Comparison of ENCODE assay signal across 8 cellular contexts in the genomic region with DNA sequence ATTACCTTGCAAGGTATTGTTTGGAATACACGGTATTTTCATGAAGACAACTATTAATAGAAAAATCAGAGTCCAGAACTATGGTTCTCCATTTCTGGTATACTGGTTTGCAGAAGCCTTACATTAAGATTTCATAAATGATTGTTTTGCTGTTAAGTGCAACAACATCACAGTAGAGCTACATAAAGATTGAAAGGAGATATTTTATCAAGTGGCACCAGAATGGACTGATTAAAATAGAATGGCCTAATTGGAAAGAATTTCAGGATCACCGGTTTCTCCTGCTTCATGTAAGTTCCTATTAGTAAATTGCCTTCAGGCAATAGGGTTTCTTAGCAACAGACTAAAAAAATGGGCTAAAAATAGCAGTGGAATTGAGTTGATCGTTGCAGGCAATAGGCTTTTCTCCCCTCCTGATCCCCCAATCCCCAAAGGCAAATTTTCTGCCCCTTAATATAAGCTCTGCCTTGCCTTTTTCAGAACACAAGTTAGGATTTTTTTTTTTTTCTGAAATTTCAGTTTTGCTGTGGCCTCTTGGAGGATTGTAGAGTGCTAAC. TPM values are rescaled to one million over a fixed set of nuclear protein-coding genes. Genes with fewer than 3 reads are reported as not detected.
DNase-seq lines count a peak whose midpoint lies in the region; ATAC-seq and TF ChIP-seq lines count a peak whose summit lies in the region.

No MANE protein-coding gene starts in this region.

- DNase-seq in Daoy (ENCODE audit: low read depth) (peak; percentile 18), MV-4-11 (lab: John Stamatoyannopoulos, UW) (peak; percentile 14), foreskin keratinocyte (peak; percentile 22 to 70), gastrocnemius medialis (no peak), globus pallidus (ENCODE audit: low spot score) (no peak), DMS153 treated with DMSO at 0.1 percent for 48 hours (lab: John Stamatoyannopoulos, UW; ENCODE audit: unreplicated experiment) (no peak), HPDE6-E6E7 (ENCODE audit: extremely low spot score) (no peak)

- H3K36me3 ChIP-seq in gastrocnemius medialis, result no peaks in the 10 kb centered on the region

- H3K27ac ChIP-seq in foreskin keratinocyte (peak overlapping the region; percentile 85), gastrocnemius medialis (peak overlapping the region; percentile 84 to 99 (median 97))

- ATAC-seq in foreskin keratinocyte (no peak), gastrocnemius medialis (no peak)

- intact Hi-C loops in gastrocnemius medialis (cut with DNase I; ENCODE audit: low total_unique reads), result loop anchor here (5.0 kb wide), 2 partner anchors 305 to 585 kb away; a partner anchor contains a TSS

- H3K4me3 ChIP-seq in WI38 (ENCODE audit: low read depth, low read length) (peak overlapping the region; percentile 70), gastrocnemius medialis (peak overlapping the region; percentile 84 to 96 (median 92))

- TF ChIP-seq POLR2A in gastrocnemius medialis (IDR thresholded peaks at IDR 0.05), result no peak

- H3K27me3 ChIP-seq in foreskin keratinocyte (no peaks in the 10 kb centered on the region), gastrocnemius medialis (no peaks in the 10 kb centered on the region)

- no peak for TF ChIP-seq CTCF in WI38 (IDR thresholded peaks at IDR 0.05; ENCODE audit: low read depth, low read length)
- TF ChIP-seq CTCF in foreskin keratinocyte (conservative IDR thresholded peaks at IDR 0.05), result no peak
- TF ChIP-seq CTCF in gastrocnemius medialis (IDR thresholded peaks at IDR 0.05 in 4 of 5, conservative IDR thresholded peaks at IDR 0.05 in 1 of 5), result no peak

- H3K9me3 ChIP-seq in gastrocnemius medialis, result no peaks in the 10 kb centered on the region

- in situ Hi-C loops in gastrocnemius medialis (cut with MboI; ENCODE audit: low sequenced_read_pairs in 4 of 4), result no loop called here

- peaks cover 14% of the 10 kb centered on the region for H3K4me1 ChIP-seq in foreskin keratinocyte
- H3K4me1 ChIP-seq in gastrocnemius medialis, result peaks cover 42 to 45% of the 10 kb centered on the region in 2 donors

RNA-seq across cellular contexts. Expression of a gene that starts 0.9 kb away (rescaled TPM):
- 7.1 and 8.3 TPM in 2 replicates for total RNA-seq in Daoy (2014; rRNA removed; shearing (Covaris generic))
- total RNA-seq in foreskin keratinocyte (1.0 and 1.6 TPM in 2 replicates), gastrocnemius medialis (1 to 10 TPM; 1.1 to 3.7 (median 1.9) TPM)
- 0.66 and 0.87 TPM in 2 replicates for polyA plus RNA-seq in foreskin keratinocyte

RNA-seq across cellular contexts. Expression of a gene that starts 1.3 kb away (rescaled TPM):
- total RNA-seq in Daoy (2014; rRNA removed; shearing (Covaris generic)), result 103 and 107 TPM in 2 replicates
- total RNA-seq in foreskin keratinocyte, result 41.6 and 45.7 TPM in 2 replicates
- 15.8 and 21.7 TPM in 2 replicates for polyA plus RNA-seq in foreskin keratinocyte
- 10 to 100 TPM; 57.6 to 82.2 (median 64.3) TPM for total RNA-seq in gastrocnemius medialis

Comparison
In these comparisons a context has a peak if more than half of its experiments do, and no peak if none do; other contexts are left out.
1. DNase-seq: peak in Daoy (single experiment), MV-4-11 (single experiment) and foreskin keratinocyte (2 of 2); none in gastrocnemius medialis (0 of 2), globus pallidus (single experiment), DMS153 treated with DMSO at 0.1 percent for 48 hours (single experiment) and HPDE6-E6E7 (single experiment).